Comparison of ENCODE assay signal across 24 cellular contexts in genomic region chr10:69732147-69732825, GRCh38.
A peak's percentile ranks its signal among the peaks of the same experiment; 100 is the strongest.
DNase-seq lines count a peak whose midpoint lies in the region; ATAC-seq and TF ChIP-seq lines count a peak whose summit lies in the region.
"Had no signal": no experiment of that assay in that cellular context is flagged by ENCODE, and none has a peak within 500 bp of the region (broad histone marks: within the 10 kb centered on the region; RNA-seq: fewer than 3 reads in every experiment).

No MANE protein-coding gene starts in this region.

- H3K9me2 ChIP-seq in Loucy (replicated peaks; ENCODE audit: low read depth, low read length): no peaks in the 10 kb centered on the region

- H3K4me1 ChIP-seq in BLaER1 (peaks cover 54% of the 10 kb centered on the region), Loucy (ENCODE audit: insufficient read depth, low read length, poor library complexity, severe bottlenecking) (peaks cover 47% of the 10 kb centered on the region), osteoblast (ENCODE audit: insufficient read depth, low read length) (peaks cover 16% of the 10 kb centered on the region), HAP-1 (no peaks in the 10 kb centered on the region)

- H3K36me3 ChIP-seq in BLaER1 (no peaks in the 10 kb centered on the region), Loucy (ENCODE audit: insufficient read depth, low read length) (no peaks in the 10 kb centered on the region), osteoblast (ENCODE audit: insufficient read depth, low read length) (no peaks in the 10 kb centered on the region), HAP-1 (replicated peaks) (no peaks in the 10 kb centered on the region)
- H3K36me3 ChIP-seq: brain microvascular endothelial cell had no signal

- TF ChIP-seq CTCF in Loucy (conservative IDR thresholded peaks at IDR 0.05; ENCODE audit: low read length) (peak; percentile 20; the same call in 1 of the 2 replicates), osteoblast (IDR thresholded peaks at IDR 0.05; ENCODE audit: extremely low read depth, low read depth, low read length) (no peak)

- H3K9me3 ChIP-seq in BLaER1 (no peaks in the 10 kb centered on the region), Loucy (ENCODE audit: insufficient read depth, low read depth, low read length) (no peaks in the 10 kb centered on the region), osteoblast (ENCODE audit: low read depth, low read length) (no peaks in the 10 kb centered on the region), HAP-1 (no peaks in the 10 kb centered on the region)

- H3K4me2 ChIP-seq in BLaER1 (peak overlapping the region; percentile 91), Loucy (ENCODE audit: low read depth, low read length, poor library complexity, severe bottlenecking) (no peak overlapping the region), osteoblast (ENCODE audit: insufficient read depth, low read length) (no peak overlapping the region)

- H3K27ac ChIP-seq in BLaER1 (peak overlapping the region; percentile 68), osteoblast (ENCODE audit: low read depth, low read length) (no peak overlapping the region)
- H3K27ac ChIP-seq: epithelial cell of prostate, VCaP had no signal

- H3K4me3 ChIP-seq in BLaER1 (no peak overlapping the region), Loucy (ENCODE audit: low read length, poor library complexity, severe bottlenecking) (no peak overlapping the region), osteoblast (ENCODE audit: insufficient read depth, low read length) (no peak overlapping the region), HAP-1 (no peak overlapping the region)

- no peaks in the 10 kb centered on the region for H3K9me3 Mint-ChIP-seq in immature natural killer cell
- H3K9me3 Mint-ChIP-seq: activated T-cell treated with anti-CD3 and anti-CD28 coated beads, Interleukin-2, amount 50 U/mL, for 4 hours; memory B cell had no signal

- in situ Hi-C loops in HAP-1 (cut with MboI; ENCODE audit: low sequenced_read_pairs): no loop called here

- H3K36me3 Mint-ChIP-seq in immature natural killer cell: no peaks in the 10 kb centered on the region
- H3K36me3 Mint-ChIP-seq: memory B cell had no signal

- H3K9ac ChIP-seq in BLaER1 (peak overlapping the region; percentile 48), Loucy (ENCODE audit: low read depth, low read length, poor library complexity, severe bottlenecking) (no peak overlapping the region)

- no peaks in the 10 kb centered on the region for H3F3A ChIP-seq in Loucy (ENCODE audit: low read depth)

- H4K20me1 ChIP-seq in BLaER1 (no peaks in the 10 kb centered on the region), Loucy (ENCODE audit: insufficient read depth, low read length, poor library complexity, severe bottlenecking) (no peaks in the 10 kb centered on the region), osteoblast (ENCODE audit: insufficient read depth, low read length) (no peaks in the 10 kb centered on the region)

- H3K27me3 ChIP-seq in BLaER1 (no peaks in the 10 kb centered on the region), Loucy (ENCODE audit: insufficient read depth, low read length, poor library complexity, severe bottlenecking) (no peaks in the 10 kb centered on the region), osteoblast (ENCODE audit: insufficient read depth, low read length) (no peaks in the 10 kb centered on the region), HAP-1 (ENCODE audit: low read depth) (no peaks in the 10 kb centered on the region)
- H3K27me3 ChIP-seq: brain microvascular endothelial cell had no signal

- H3K4me3 Mint-ChIP-seq in immature natural killer cell: no peak overlapping the region
- H3K4me3 Mint-ChIP-seq: activated T-cell treated with anti-CD3 and anti-CD28 coated beads, Interleukin-2, amount 50 U/mL, for 4 hours; B cell; memory B cell had no signal

- H2AFZ ChIP-seq in Loucy (ENCODE audit: low read length) (no peak overlapping the region), osteoblast (ENCODE audit: low read length) (no peak overlapping the region)

- ATAC-seq in left cardiac atrium (peak; percentile 26 to 60), GM18502 (IDR thresholded peaks at IDR 0.05; ENCODE audit: poor library complexity, unreplicated experiment) (no peak)
- ATAC-seq: activated T-cell treated with anti-CD3 and anti-CD28 coated beads, Interleukin-2, amount 50 U/mL, for 4 hours had no signal

- intact Hi-C loops in left cardiac atrium (cut with DNase I): loop anchor here in 1 of 2 donors (5.0 kb wide), 1 partner anchor 70 kb away; the partner anchor contains the start of gene COL13A1

- DNase-seq in left cardiac atrium (peak; percentile 55), osteoblast (ENCODE audit: insufficient read length, low spot score, missing footprints) (peak; percentile 54), NAMALWA (ENCODE audit: low spot score) (no peak), immature natural killer cell (no peak), HAP-1 (ENCODE audit: low spot score in 2 of 2) (no peak)
- DNase-seq: activated CD4-positive, alpha-beta T cell treated with anti-CD3 and anti-CD28 coated beads for 48 hours; activated naive CD4-positive, alpha-beta T cell; activated T-cell treated with anti-CD3 and anti-CD28 coated beads, Interleukin-2, amount 50 U/mL, for 4 hours; brain microvascular endothelial cell; effector CD8-positive, alpha-beta T cell; GDM1; KBM-7; NCI-H1436 treated with DMSO at 0.1 percent for 48 hours; NCI-H446 treated with DMSO at 0.1 percent for 48 hours; nucleus accumbens; T-helper 9 cell; trophoblast cell had no signal

- peaks cover 9 to 10% of the 10 kb centered on the region in 2 donors for H3K4me1 Mint-ChIP-seq in immature natural killer cell
- H3K4me1 Mint-ChIP-seq: B cell, memory B cell had no signal

- H3K27me3 Mint-ChIP-seq in immature natural killer cell (ENCODE audit: low read depth in 3 of 3): peaks cover 0 to 5% (median 2%) of the 10 kb centered on the region in 3 donors

- peak overlapping the region in 1 of 6 donors; percentile 71 for H3K27ac Mint-ChIP-seq in immature natural killer cell
- H3K27ac Mint-ChIP-seq: B cell, memory B cell had no signal

- no peaks in the 10 kb centered on the region for H3K79me2 ChIP-seq in Loucy (ENCODE audit: insufficient read depth, low read length)
- no peaks in the 10 kb centered on the region for H3K79me2 ChIP-seq in osteoblast (ENCODE audit: insufficient read depth, low read length)

Comparison
In these comparisons a context has a peak if more than half of its experiments do, and no peak if none do; other contexts are left out.
1. DNase-seq: peak in left cardiac atrium (single experiment) and osteoblast (single experiment); none in NAMALWA (single experiment), immature natural killer cell (0 of 3) and HAP-1 (0 of 2).